ENCODE assay signal across 15 cellular contexts in genomic region chr5:154479944-154480750, GRCh38. TPM values are rescaled to one million over a fixed set of nuclear protein-coding genes. Genes with fewer than 3 reads are reported as not detected.
A peak's percentile ranks its signal among the peaks of the same experiment; 100 is the strongest.
DNase-seq lines count a peak whose midpoint lies in the region; ATAC-seq and TF ChIP-seq lines count a peak whose summit lies in the region.
"Had no signal": no experiment of that assay in that cellular context is flagged by ENCODE, and none has a peak within 500 bp of the region (broad histone marks: within the 10 kb centered on the region; RNA-seq: fewer than 3 reads in every experiment).

No MANE protein-coding gene starts in this region.

- CTCF ChIA-PET in activated naive CD4-positive, alpha-beta T cell treated with anti-CD3 and anti-CD28 coated beads, Interleukin-2, amount 10 ng/mL, durations not matched to agents 7 days and 5 days (lab: Charles Lee), result no interaction called here
- CTCF ChIA-PET in activated naive CD4-positive, alpha-beta T cell treated with anti-CD3 and anti-CD28 coated beads for 36 hours (lab: Charles Lee), result interaction anchor here (1.1 kb wide), 1 partner anchor 12 kb away, joined by 4 read pairs; no protein-coding TSS in a partner anchor
- CTCF ChIA-PET in WTC11 (lab: Charles Lee), result interaction anchor here (4.2 kb wide), 1 partner anchor 12 kb away, joined by 26 read pairs; no protein-coding TSS in a partner anchor

- DNase-seq in activated naive CD4-positive, alpha-beta T cell treated with anti-CD3 and anti-CD28 coated beads, Interleukin-2, amount 10 ng/mL, durations not matched to agents 7 days and 5 days, result no peak
- no peak for DNase-seq in activated naive CD4-positive, alpha-beta T cell treated with anti-CD3 and anti-CD28 coated beads for 36 hours
- DNase-seq in WTC11 (ENCODE audit: low spot score) (peak; percentile 35), mesothelial cell of epicardium (ENCODE audit: low spot score in 2 of 2, unreplicated experiment in 2 of 2) (peak in 1 of 2 experiments; percentile 72), NCI-H345 treated with DMSO at 0.1 percent for 48 hours (lab: John Stamatoyannopoulos, UW; ENCODE audit: unreplicated experiment) (no peak), CD14-positive monocyte (ENCODE audit: low spot score) (no peak), OCI-M2 (lab: John Stamatoyannopoulos, UW; ENCODE audit: unreplicated experiment) (no peak)
- DNase-seq: activated CD8-positive, alpha-beta memory T cell treated with anti-CD3 and anti-CD28 coated beads, Interleukin-2, amount 50 U/mL, for 4 hours; activated naive CD8-positive, alpha-beta T cell treated with anti-CD3 and anti-CD28 coated beads, Interleukin-2, amount 10 ng/mL, durations not matched to agents 7 days and 5 days; MG63; small intestine had no signal

- H3K27ac Mint-ChIP-seq in activated naive CD4-positive, alpha-beta T cell treated with anti-CD3 and anti-CD28 coated beads, Interleukin-2, amount 10 ng/mL, durations not matched to agents 7 days and 5 days, result peak overlapping the region; percentile 20
- no peak overlapping the region for H3K27ac Mint-ChIP-seq in activated naive CD4-positive, alpha-beta T cell treated with anti-CD3 and anti-CD28 coated beads for 36 hours
- H3K27ac Mint-ChIP-seq in WTC11 (no peak overlapping the region), mesothelial cell of epicardium (peak overlapping the region; percentile 94), CD14-positive monocyte (no peak overlapping the region)

- no peak for ATAC-seq in WTC11
- no peak for ATAC-seq in HG02885 (IDR thresholded peaks at IDR 0.05; ENCODE audit: poor library complexity, unreplicated experiment)

- H3K4me1 Mint-ChIP-seq in activated naive CD4-positive, alpha-beta T cell treated with anti-CD3 and anti-CD28 coated beads, Interleukin-2, amount 10 ng/mL, durations not matched to agents 7 days and 5 days, result peaks cover 19% of the 10 kb centered on the region
- H3K4me1 Mint-ChIP-seq in activated naive CD4-positive, alpha-beta T cell treated with anti-CD3 and anti-CD28 coated beads for 36 hours (ENCODE audit: low read depth), result peaks cover 50% of the 10 kb centered on the region
- H3K4me1 Mint-ChIP-seq in WTC11 (peaks cover 73% of the 10 kb centered on the region), mesothelial cell of epicardium (peaks cover 78% of the 10 kb centered on the region), CD14-positive monocyte (peaks cover 38% of the 10 kb centered on the region)

- H3K27me3 Mint-ChIP-seq in activated naive CD4-positive, alpha-beta T cell treated with anti-CD3 and anti-CD28 coated beads, Interleukin-2, amount 10 ng/mL, durations not matched to agents 7 days and 5 days, result peaks cover 100% of the 10 kb centered on the region
- peaks cover 87% of the 10 kb centered on the region for H3K27me3 Mint-ChIP-seq in activated naive CD4-positive, alpha-beta T cell treated with anti-CD3 and anti-CD28 coated beads for 36 hours (ENCODE audit: low read depth)
- H3K27me3 Mint-ChIP-seq in WTC11 (ENCODE audit: low read depth), result peaks cover 100% of the 10 kb centered on the region
- peaks cover 79% of the 10 kb centered on the region for H3K27me3 Mint-ChIP-seq in mesothelial cell of epicardium (ENCODE audit: low read depth)
- peaks cover 98 to 100% (median 99%) of the 10 kb centered on the region in 3 donors for H3K27me3 Mint-ChIP-seq in CD14-positive monocyte (ENCODE audit: low read depth in 3 of 3)

- POLR2A ChIA-PET in WTC11 (lab: Charles Lee), result no interaction called here

- no peaks in the 10 kb centered on the region for H3K9me3 Mint-ChIP-seq in activated naive CD4-positive, alpha-beta T cell treated with anti-CD3 and anti-CD28 coated beads, Interleukin-2, amount 10 ng/mL, durations not matched to agents 7 days and 5 days
- no peaks in the 10 kb centered on the region for H3K9me3 Mint-ChIP-seq in activated naive CD4-positive, alpha-beta T cell treated with anti-CD3 and anti-CD28 coated beads for 36 hours
- no peaks in the 10 kb centered on the region for H3K9me3 Mint-ChIP-seq in WTC11
- H3K9me3 Mint-ChIP-seq in mesothelial cell of epicardium, result no peaks in the 10 kb centered on the region
- peaks cover 0 to 43% (median 16%) of the 10 kb centered on the region in 7 donors for H3K9me3 Mint-ChIP-seq in CD14-positive monocyte
- H3K9me3 Mint-ChIP-seq: activated naive CD8-positive, alpha-beta T cell treated with anti-CD3 and anti-CD28 coated beads, Interleukin-2, amount 10 ng/mL, durations not matched to agents 7 days and 5 days had no signal

- no peaks in the 10 kb centered on the region for H3K36me3 Mint-ChIP-seq in activated naive CD4-positive, alpha-beta T cell treated with anti-CD3 and anti-CD28 coated beads, Interleukin-2, amount 10 ng/mL, durations not matched to agents 7 days and 5 days
- H3K36me3 Mint-ChIP-seq in activated naive CD4-positive, alpha-beta T cell treated with anti-CD3 and anti-CD28 coated beads for 36 hours (ENCODE audit: low read depth), result no peaks in the 10 kb centered on the region
- H3K36me3 Mint-ChIP-seq in WTC11 (no peaks in the 10 kb centered on the region), mesothelial cell of epicardium (no peaks in the 10 kb centered on the region), CD14-positive monocyte (peaks cover 8 to 16% of the 10 kb centered on the region in 2 donors)

- intact Hi-C loops in activated naive CD4-positive, alpha-beta T cell treated with anti-CD3 and anti-CD28 coated beads for 36 hours (cut with micrococcal nuclease), result loop anchor here (10.0 kb wide), 1 partner anchor 465 kb away; the partner anchor contains the start of gene MRPL22
- intact Hi-C loops in CD14-positive monocyte (cut with micrococcal nuclease), result no loop called here

- H3K4me3 Mint-ChIP-seq in activated naive CD4-positive, alpha-beta T cell treated with anti-CD3 and anti-CD28 coated beads, Interleukin-2, amount 10 ng/mL, durations not matched to agents 7 days and 5 days, result no peak overlapping the region
- H3K4me3 Mint-ChIP-seq in activated naive CD4-positive, alpha-beta T cell treated with anti-CD3 and anti-CD28 coated beads for 36 hours, result no peak overlapping the region
- H3K4me3 Mint-ChIP-seq in WTC11 (peak overlapping the region; percentile 63), mesothelial cell of epicardium (peak overlapping the region; percentile 61), CD14-positive monocyte (peak overlapping the region in 1 of 2 donors; percentile 87)

- no peak for TF ChIP-seq CTCF in WTC11 (IDR thresholded peaks at IDR 0.05)
- TF ChIP-seq CTCF in mesothelial cell of epicardium (IDR thresholded peaks at IDR 0.05; ENCODE audit: unreplicated experiment), result no peak
- no peak for TF ChIP-seq CTCF in CD14-positive monocyte (IDR thresholded peaks at IDR 0.05)

TF ChIP-seq in WTC11, 78 proteins besides CTCF, POLR2A, EP300 and RAD21:
- TF ChIP-seq, protein P1, sequence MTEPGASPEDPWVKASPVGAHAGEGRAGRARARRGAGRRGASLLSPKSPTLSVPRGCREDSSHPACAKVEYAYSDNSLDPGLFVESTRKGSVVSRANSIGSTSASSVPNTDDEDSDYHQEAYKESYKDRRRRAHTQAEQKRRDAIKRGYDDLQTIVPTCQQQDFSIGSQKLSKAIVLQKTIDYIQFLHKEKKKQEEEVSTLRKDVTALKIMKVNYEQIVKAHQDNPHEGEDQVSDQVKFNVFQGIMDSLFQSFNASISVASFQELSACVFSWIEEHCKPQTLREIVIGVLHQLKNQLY (CRISPR knock-in tag; IDR thresholded peaks at IDR 0.05), result no peak
- TF ChIP-seq, protein P2, sequence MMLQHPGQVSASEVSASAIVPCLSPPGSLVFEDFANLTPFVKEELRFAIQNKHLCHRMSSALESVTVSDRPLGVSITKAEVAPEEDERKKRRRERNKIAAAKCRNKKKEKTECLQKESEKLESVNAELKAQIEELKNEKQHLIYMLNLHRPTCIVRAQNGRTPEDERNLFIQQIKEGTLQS (CRISPR knock-in tag; conservative IDR thresholded peaks at IDR 0.05), result no peak
- TF ChIP-seq ZNF263 (CRISPR knock-in tag; IDR thresholded peaks at IDR 0.05; ENCODE audit: low read depth) (no peak), ZNF423 (CRISPR knock-in tag; IDR thresholded peaks at IDR 0.05) (0 out of 2 replicates have a peak, but pooled peaks have one; percentile 70)
- TF ChIP-seq, protein P3, sequence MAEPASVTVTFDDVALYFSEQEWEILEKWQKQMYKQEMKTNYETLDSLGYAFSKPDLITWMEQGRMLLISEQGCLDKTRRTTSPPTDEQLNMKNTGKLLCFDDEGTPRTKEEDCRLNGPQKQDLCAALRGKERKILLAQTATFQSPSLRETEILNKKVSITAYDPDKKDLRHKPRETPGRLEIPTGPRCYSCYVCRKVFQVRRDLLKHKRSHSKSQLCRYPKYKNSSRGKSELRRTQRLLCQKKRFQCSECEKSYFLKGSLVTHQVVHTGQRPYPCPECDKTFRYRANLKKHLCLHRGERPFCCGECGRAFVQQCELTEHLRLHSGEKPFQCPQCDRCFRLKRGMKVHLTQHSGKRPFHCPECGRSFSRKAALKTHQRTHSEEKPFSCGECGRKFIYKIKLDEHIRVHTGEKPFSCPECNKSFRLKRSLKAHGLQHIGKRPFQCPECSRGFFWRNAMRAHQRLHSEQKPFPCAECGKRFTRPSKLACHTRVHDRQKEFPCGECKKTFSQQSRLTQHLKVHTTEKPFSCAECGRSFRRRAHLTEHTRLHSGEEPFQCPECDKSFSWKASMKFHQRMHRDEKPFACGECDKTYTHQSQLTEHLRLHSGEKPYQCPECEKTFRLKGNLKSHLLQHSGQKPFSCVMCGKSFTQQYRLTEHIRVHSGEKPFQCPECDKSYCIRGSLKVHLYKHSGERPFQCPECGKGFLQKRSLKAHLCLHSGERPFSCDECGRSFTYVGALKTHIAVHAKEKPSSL (CRISPR knock-in tag; conservative IDR thresholded peaks at IDR 0.05), result no peak

RNA-seq across cellular contexts. Expression of gene HAND1, which starts 2.1 kb away (rescaled TPM):
- not detected for total RNA-seq in activated naive CD4-positive, alpha-beta T cell treated with anti-CD3 and anti-CD28 coated beads for 36 hours
- total RNA-seq in WTC11 (2021) (not detected in 3 replicates), mesothelial cell of epicardium (16.5 to 19.3 TPM (median 16.9 TPM) in 3 replicates)
- polyA plus RNA-seq in CD14-positive monocyte, result not detected
- total RNA-seq: activated naive CD8-positive, alpha-beta T cell treated with anti-CD3 and anti-CD28 coated beads, Interleukin-2, amount 10 ng/mL, durations not matched to agents 7 days and 5 days; lower leg skin; SK-MEL-5; thoracic aorta had no signal

RNA-seq across cellular contexts. Expression of gene SAP30L, which starts 34.4 kb away (rescaled TPM):
- 10 to 100 TPM; 29.3 to 30.3 TPM for total RNA-seq in activated naive CD4-positive, alpha-beta T cell treated with anti-CD3 and anti-CD28 coated beads for 36 hours
- total RNA-seq in WTC11 (2021) (25.6 to 33.5 TPM (median 32.0 TPM) in 3 replicates), mesothelial cell of epicardium (32.9 to 36.2 TPM (median 34.8 TPM) in 3 replicates)
- polyA plus RNA-seq in CD14-positive monocyte, result 10 to 100 TPM; 21.1 to 36.1 TPM

Comparison
In these comparisons a context has a peak if more than half of its experiments do, and no peak if none do; other contexts are left out.
1. H3K27ac Mint-ChIP-seq: peak in activated naive CD4-positive, alpha-beta T cell treated with anti-CD3 and anti-CD28 coated beads, Interleukin-2, amount 10 ng/mL, durations not matched to agents 7 days and 5 days (single experiment) and mesothelial cell of epicardium (single experiment); none in activated naive CD4-positive, alpha-beta T cell treated with anti-CD3 and anti-CD28 coated beads for 36 hours (single experiment), WTC11 (single experiment) and CD14-positive monocyte (0 of 7).
2. H3K4me3 Mint-ChIP-seq: peak in WTC11 (single experiment) and mesothelial cell of epicardium (single experiment); none in activated naive CD4-positive, alpha-beta T cell treated with anti-CD3 and anti-CD28 coated beads, Interleukin-2, amount 10 ng/mL, durations not matched to agents 7 days and 5 days (single experiment) and activated naive CD4-positive, alpha-beta T cell treated with anti-CD3 and anti-CD28 coated beads for 36 hours (single experiment).
3. RNA of gene HAND1, which starts 2.1 kb away (total RNA-seq): 16.5 to 19.3 TPM in mesothelial cell of epicardium; not detected in WTC11 and not detected in activated naive CD4-positive, alpha-beta T cell treated with anti-CD3 and anti-CD28 coated beads for 36 hours; every median in the first group is over 10 times any median in the second.